In genomic region chr6:115613488-115613887, GRCh38 we compare ENCODE assay signal across 16 cellular contexts.
DNase-seq lines count a peak whose midpoint lies in the region; TF ChIP-seq lines count a peak whose summit lies in the region.
"Had no signal": no experiment of that assay in that cellular context is flagged by ENCODE, and none has a peak within 500 bp of the region (broad histone marks: within the 10 kb centered on the region; RNA-seq: fewer than 3 reads in every experiment).

No MANE protein-coding gene starts in this region.

- TF ChIP-seq CTCF in retinal pigment epithelial cell (conservative IDR thresholded peaks at IDR 0.05; ENCODE audit: low read depth, low read length), result no peak

- DNase-seq in GM03348 (ENCODE audit: low spot score) (peak; percentile 64), RPMI7951 (ENCODE audit: low read depth) (peak; percentile 98), fibroblast of gingiva (ENCODE audit: low read depth) (peak; percentile 86), retinal pigment epithelial cell (ENCODE audit: low read depth) (peak; percentile 82), amygdala (lab: John Stamatoyannopoulos, UW) (no peak), NCI-H345 (lab: John Stamatoyannopoulos, UW) (no peak), anterior cingulate cortex (lab: John Stamatoyannopoulos, UW) (no peak), putamen (ENCODE audit: low spot score) (no peak)
- DNase-seq: activated CD4-positive, alpha-beta T cell treated with anti-CD3 and anti-CD28 coated beads, Interleukin-2, amount 50 U/mL, for 48 hours; activated effector memory CD4-positive, alpha-beta T cell treated with Interleukin-2 at 50 U/mL for 16 hours; Caco-2; NCI-H1105 treated with DMSO at 0.1 percent for 48 hours; NCI-H510A treated with DMSO at 0.1 percent for 48 hours; substantia nigra; T-helper 17 cell had no signal

- no peak overlapping the region for H3K4me3 ChIP-seq in retinal pigment epithelial cell (ENCODE audit: low read length)
- H3K4me3 ChIP-seq: neural progenitor cell had no signal

Comparison
In these comparisons a context has a peak if more than half of its experiments do, and no peak if none do; other contexts are left out.
1. DNase-seq: peak in GM03348 (single experiment), RPMI7951 (single experiment), fibroblast of gingiva (single experiment) and retinal pigment epithelial cell (single experiment); none in amygdala (0 of 56), NCI-H345 (single experiment), anterior cingulate cortex (0 of 58) and putamen (single experiment).